ENCODE assay signal across 19 cellular contexts in genomic region chr6:33985333-33985751, GRCh38.
"Had no signal": no experiment of that assay in that cellular context is flagged by ENCODE, and none has a peak within 500 bp of the region (broad histone marks: within the 10 kb centered on the region; RNA-seq: fewer than 3 reads in every experiment).

No MANE protein-coding gene starts in this region.

- H3K4me3 ChIP-seq: body of pancreas, lung, right atrium auricular region, skin epidermis had no signal

- H3K36me3 ChIP-seq: right atrium auricular region had no signal

- H3K9me3 ChIP-seq: body of pancreas, right atrium auricular region had no signal

- DNase-seq: activated CD4-positive, alpha-beta T cell treated with anti-CD3 and anti-CD28 coated beads for 36 hours; activated CD8-positive, alpha-beta memory T cell treated with anti-CD3 and anti-CD28 coated beads, Interleukin-2, amount 50 U/mL, for 48 hours; activated gamma-delta T cell treated with Interleukin-2 at 50 U/mL for 16 hours; activated naive CD8-positive, alpha-beta T cell treated with anti-CD3 and anti-CD28 coated beads for 36 hours; activated T-cell treated with anti-CD3 and anti-CD28 coated beads, Interleukin-2, amount 50 U/mL, for 72 hours; amygdala; central memory CD4-positive, alpha-beta T cell; cortex of kidney; effector memory CD4-positive, alpha-beta T cell; foreskin keratinocyte; glutamatergic neuron; nucleus accumbens; stimulated activated CD4-positive, alpha-beta T cell treated with anti-CD3 and anti-CD28 coated beads, Interleukin-4, amount 100 ng/mL, for 24 hours; stimulated activated naive CD4-positive, alpha-beta T cell treated with Interleukin-2 at 50 U/mL for 16 hours; trophoblast cell had no signal

- H3K27me3 ChIP-seq: body of pancreas, foreskin keratinocyte, right atrium auricular region had no signal

- H3K27ac ChIP-seq: body of pancreas, foreskin keratinocyte, right atrium auricular region, skin epidermis had no signal

- ATAC-seq: activated CD4-positive, alpha-beta T cell treated with anti-CD3 and anti-CD28 coated beads for 36 hours; activated T-cell treated with anti-CD3 and anti-CD28 coated beads, Interleukin-2, amount 50 U/mL, for 72 hours; body of pancreas; foreskin keratinocyte had no signal

- H3K4me1 ChIP-seq: foreskin keratinocyte, right atrium auricular region had no signal
